Comparison of ENCODE assay signal across 1 cellular context in genomic region chr2:69933254-69933828, GRCh38.
TF ChIP-seq lines count a peak whose summit lies in the region.

No MANE protein-coding gene starts in this region.

TF ChIP-seq in HepG2, 621 proteins besides CTCF, POLR2A, EP300 and RAD21:
- TF ChIP-seq SIX4 (CRISPR knock-in tag; IDR thresholded peaks at IDR 0.05) = peak; percentile 29; the same call in 1 of the 2 replicates
- TF ChIP-seq KDM2A (CRISPR knock-in tag; IDR thresholded peaks at IDR 0.05; ENCODE audit: borderline replicate concordance, low read depth) = peak; percentile 11; the same call in 1 of the 2 replicates
- TF ChIP-seq SSRP1 (CRISPR knock-in tag; IDR thresholded peaks at IDR 0.05) = 0 out of 2 replicates have a peak, but pooled peaks have one; percentile 16
- TF ChIP-seq SRSF1 (optimal IDR thresholded peaks at IDR 0.05; ENCODE audit: low read depth, low read length) = no peak
- TF ChIP-seq ARNTL (CRISPR knock-in tag; IDR thresholded peaks at IDR 0.05) = 0 out of 2 replicates have a peak, but pooled peaks have one; percentile 26
- TF ChIP-seq DNMT1 (CRISPR knock-in tag; IDR thresholded peaks at IDR 0.05) = no peak
- peak; percentile 49; the same call in 1 of the 2 replicates for TF ChIP-seq SP5 (CRISPR knock-in tag; IDR thresholded peaks at IDR 0.05; ENCODE audit: borderline replicate concordance, low read depth)
